In the genomic region with DNA sequence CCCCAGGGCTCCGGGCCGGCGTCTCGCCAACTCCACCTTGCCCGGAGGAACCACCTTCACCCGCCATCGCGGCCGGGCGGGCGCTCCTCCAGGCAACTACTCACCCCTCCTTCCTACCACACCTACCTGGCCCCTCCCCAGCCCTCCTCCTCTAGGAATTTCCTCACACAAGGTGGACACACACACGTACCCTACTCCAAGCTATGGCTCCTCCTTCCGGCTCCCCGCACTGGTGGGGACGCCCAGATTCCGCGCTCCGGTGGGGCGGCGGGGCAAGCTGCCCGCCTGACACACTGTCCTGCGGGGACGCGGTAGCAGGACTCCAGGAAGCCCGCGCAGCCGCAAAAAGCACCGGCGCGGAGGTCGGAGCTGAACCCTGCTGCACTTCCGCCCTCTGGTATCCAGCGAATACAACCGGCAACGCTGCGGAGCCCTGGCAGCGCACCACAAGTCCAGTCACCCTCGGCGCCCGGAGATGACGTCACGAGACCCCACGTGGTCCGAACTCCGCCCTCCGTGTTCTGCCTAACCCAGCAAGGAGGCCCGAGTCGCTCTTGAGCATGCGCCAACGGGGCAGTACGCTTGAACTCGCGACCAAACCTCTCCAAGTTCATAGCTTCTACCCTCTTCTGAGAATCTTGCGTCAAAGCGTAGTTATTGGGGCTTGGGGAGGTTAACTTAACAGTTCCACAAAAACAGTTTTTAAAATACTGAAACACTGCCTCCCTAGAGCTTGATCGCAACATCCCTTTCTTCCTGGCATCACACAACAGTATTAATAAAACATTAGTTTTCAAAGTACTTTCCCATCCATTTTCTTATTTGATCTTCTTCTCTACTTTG, we compare ENCODE assay signal across 1 cellular context.
A peak's percentile ranks its signal among the peaks of the same experiment; 100 is the strongest.
TF ChIP-seq lines count a peak whose summit lies in the region.

A gene (minus strand): TSS at position 425 of the 843 bp plus-strand sequence. CDS start 9,552 bp downstream, outside the sequence.

TF ChIP-seq in HEK293, 187 proteins besides CTCF, POLR2A, EP300 and RAD21 (continued from another document and continues in another):
- TF ChIP-seq, protein P1, sequence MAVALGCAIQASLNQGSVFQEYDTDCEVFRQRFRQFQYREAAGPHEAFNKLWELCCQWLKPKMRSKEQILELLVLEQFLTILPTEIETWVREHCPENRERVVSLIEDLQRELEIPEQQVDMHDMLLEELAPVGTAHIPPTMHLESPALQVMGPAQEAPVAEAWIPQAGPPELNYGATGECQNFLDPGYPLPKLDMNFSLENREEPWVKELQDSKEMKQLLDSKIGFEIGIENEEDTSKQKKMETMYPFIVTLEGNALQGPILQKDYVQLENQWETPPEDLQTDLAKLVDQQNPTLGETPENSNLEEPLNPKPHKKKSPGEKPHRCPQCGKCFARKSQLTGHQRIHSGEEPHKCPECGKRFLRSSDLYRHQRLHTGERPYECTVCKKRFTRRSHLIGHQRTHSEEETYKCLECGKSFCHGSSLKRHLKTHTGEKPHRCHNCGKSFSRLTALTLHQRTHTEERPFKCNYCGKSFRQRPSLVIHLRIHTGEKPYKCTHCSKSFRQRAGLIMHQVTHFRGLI (tag by site-specific recombination; IDR thresholded peaks at IDR 0.05) = peak; percentile 73
- no peak for TF ChIP-seq ZNF221 (tag by site-specific recombination; IDR thresholded peaks at IDR 0.05; ENCODE audit: borderline replicate concordance)
- TF ChIP-seq, protein P2, sequence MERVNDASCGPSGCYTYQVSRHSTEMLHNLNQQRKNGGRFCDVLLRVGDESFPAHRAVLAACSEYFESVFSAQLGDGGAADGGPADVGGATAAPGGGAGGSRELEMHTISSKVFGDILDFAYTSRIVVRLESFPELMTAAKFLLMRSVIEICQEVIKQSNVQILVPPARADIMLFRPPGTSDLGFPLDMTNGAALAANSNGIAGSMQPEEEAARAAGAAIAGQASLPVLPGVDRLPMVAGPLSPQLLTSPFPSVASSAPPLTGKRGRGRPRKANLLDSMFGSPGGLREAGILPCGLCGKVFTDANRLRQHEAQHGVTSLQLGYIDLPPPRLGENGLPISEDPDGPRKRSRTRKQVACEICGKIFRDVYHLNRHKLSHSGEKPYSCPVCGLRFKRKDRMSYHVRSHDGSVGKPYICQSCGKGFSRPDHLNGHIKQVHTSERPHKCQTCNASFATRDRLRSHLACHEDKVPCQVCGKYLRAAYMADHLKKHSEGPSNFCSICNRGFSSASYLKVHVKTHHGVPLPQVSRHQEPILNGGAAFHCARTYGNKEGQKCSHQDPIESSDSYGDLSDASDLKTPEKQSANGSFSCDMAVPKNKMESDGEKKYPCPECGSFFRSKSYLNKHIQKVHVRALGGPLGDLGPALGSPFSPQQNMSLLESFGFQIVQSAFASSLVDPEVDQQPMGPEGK (tag by site-specific recombination; IDR thresholded peaks at IDR 0.05) = peak; percentile 97
- TF ChIP-seq ZBTB17 (tag by site-specific recombination; IDR thresholded peaks at IDR 0.05) = peak; percentile 97
- TF ChIP-seq, protein P3, sequence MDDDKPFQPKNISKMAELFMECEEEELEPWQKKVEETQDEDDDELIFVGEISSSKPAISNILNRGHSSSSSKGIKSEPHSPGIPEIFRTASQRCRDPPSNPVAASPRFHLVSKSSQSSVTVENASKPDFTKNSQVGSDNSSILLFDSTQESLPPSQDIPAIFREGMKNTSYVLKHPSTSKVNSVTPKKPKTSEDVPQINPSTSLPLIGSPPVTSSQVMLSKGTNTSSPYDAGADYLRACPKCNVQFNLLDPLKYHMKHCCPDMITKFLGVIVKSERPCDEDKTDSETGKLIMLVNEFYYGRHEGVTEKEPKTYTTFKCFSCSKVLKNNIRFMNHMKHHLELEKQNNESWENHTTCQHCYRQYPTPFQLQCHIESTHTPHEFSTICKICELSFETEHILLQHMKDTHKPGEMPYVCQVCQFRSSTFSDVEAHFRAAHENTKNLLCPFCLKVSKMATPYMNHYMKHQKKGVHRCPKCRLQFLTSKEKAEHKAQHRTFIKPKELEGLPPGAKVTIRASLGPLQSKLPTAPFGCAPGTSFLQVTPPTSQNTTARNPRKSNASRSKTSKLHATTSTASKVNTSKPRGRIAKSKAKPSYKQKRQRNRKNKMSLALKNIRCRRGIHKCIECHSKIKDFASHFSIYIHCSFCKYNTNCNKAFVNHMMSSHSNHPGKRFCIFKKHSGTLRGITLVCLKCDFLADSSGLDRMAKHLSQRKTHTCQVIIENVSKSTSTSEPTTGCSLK (tag by site-specific recombination; IDR thresholded peaks at IDR 0.05) = no peak
- TF ChIP-seq ZNF560 (tag by site-specific recombination; IDR thresholded peaks at IDR 0.05; ENCODE audit: borderline replicate concordance) = no peak
- peak; percentile 90 for TF ChIP-seq ZNF501 (tag by site-specific recombination; IDR thresholded peaks at IDR 0.05)
- peak; percentile 96 for TF ChIP-seq ZNF335 (tag by site-specific recombination; conservative IDR thresholded peaks at IDR 0.05)
- no peak for TF ChIP-seq MEIS1 (CRISPR knock-in tag; IDR thresholded peaks at IDR 0.05; ENCODE audit: borderline replicate concordance)
- no peak for TF ChIP-seq ZNF670 (tag by site-specific recombination; IDR thresholded peaks at IDR 0.05; ENCODE audit: low read depth)
- no peak for TF ChIP-seq ZNF747 (tag by site-specific recombination; IDR thresholded peaks at IDR 0.05)
- no peak for TF ChIP-seq ZNF184 (tag by site-specific recombination; IDR thresholded peaks at IDR 0.05)
- no peak for TF ChIP-seq OVOL3 (tag by site-specific recombination; IDR thresholded peaks at IDR 0.05)
- TF ChIP-seq GLIS1 (tag by site-specific recombination; IDR thresholded peaks at IDR 0.05) = peak; percentile 96
- peak; percentile 94 for TF ChIP-seq ZNF121 (tag by site-specific recombination; IDR thresholded peaks at IDR 0.05)
- TF ChIP-seq, protein P4, sequence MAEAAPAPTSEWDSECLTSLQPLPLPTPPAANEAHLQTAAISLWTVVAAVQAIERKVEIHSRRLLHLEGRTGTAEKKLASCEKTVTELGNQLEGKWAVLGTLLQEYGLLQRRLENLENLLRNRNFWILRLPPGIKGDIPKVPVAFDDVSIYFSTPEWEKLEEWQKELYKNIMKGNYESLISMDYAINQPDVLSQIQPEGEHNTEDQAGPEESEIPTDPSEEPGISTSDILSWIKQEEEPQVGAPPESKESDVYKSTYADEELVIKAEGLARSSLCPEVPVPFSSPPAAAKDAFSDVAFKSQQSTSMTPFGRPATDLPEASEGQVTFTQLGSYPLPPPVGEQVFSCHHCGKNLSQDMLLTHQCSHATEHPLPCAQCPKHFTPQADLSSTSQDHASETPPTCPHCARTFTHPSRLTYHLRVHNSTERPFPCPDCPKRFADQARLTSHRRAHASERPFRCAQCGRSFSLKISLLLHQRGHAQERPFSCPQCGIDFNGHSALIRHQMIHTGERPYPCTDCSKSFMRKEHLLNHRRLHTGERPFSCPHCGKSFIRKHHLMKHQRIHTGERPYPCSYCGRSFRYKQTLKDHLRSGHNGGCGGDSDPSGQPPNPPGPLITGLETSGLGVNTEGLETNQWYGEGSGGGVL (tag by site-specific recombination; IDR thresholded peaks at IDR 0.05) = peak; percentile 39; the same call in 1 of the 2 replicates
- TF ChIP-seq BCL11B (tag by site-specific recombination; IDR thresholded peaks at IDR 0.05; ENCODE audit: low read depth) = 0 out of 2 replicates have a peak, but pooled peaks have one; percentile 26
- TF ChIP-seq, protein P5, sequence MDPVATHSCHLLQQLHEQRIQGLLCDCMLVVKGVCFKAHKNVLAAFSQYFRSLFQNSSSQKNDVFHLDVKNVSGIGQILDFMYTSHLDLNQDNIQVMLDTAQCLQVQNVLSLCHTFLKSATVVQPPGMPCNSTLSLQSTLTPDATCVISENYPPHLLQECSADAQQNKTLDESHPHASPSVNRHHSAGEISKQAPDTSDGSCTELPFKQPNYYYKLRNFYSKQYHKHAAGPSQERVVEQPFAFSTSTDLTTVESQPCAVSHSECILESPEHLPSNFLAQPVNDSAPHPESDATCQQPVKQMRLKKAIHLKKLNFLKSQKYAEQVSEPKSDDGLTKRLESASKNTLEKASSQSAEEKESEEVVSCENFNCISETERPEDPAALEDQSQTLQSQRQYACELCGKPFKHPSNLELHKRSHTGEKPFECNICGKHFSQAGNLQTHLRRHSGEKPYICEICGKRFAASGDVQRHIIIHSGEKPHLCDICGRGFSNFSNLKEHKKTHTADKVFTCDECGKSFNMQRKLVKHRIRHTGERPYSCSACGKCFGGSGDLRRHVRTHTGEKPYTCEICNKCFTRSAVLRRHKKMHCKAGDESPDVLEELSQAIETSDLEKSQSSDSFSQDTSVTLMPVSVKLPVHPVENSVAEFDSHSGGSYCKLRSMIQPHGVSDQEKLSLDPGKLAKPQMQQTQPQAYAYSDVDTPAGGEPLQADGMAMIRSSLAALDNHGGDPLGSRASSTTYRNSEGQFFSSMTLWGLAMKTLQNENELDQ (tag by site-specific recombination; IDR thresholded peaks at IDR 0.05; ENCODE audit: low read depth) = no peak
- peak; percentile 79 for TF ChIP-seq ZNF324 (tag by site-specific recombination; IDR thresholded peaks at IDR 0.05)
- TF ChIP-seq ZBTB1 (tag by site-specific recombination; IDR thresholded peaks at IDR 0.05) = no peak; the same call in 1 of the 2 replicates
- no peak for TF ChIP-seq ZNF202 (tag by site-specific recombination; IDR thresholded peaks at IDR 0.05; ENCODE audit: borderline replicate concordance)
- no peak for TF ChIP-seq PRDM1 (tag by site-specific recombination; IDR thresholded peaks at IDR 0.05)
- TF ChIP-seq ZNF341 (tag by site-specific recombination; IDR thresholded peaks at IDR 0.05; ENCODE audit: low read depth) = peak; percentile 69; the same call in 1 of the 2 replicates
- no peak for TF ChIP-seq HOXC10 (CRISPR knock-in tag; IDR thresholded peaks at IDR 0.05)
- peak; percentile 26; the same call in 1 of the 2 replicates for TF ChIP-seq GLI4 (tag by site-specific recombination; IDR thresholded peaks at IDR 0.05)
- TF ChIP-seq ZFP41 (tag by site-specific recombination; IDR thresholded peaks at IDR 0.05; ENCODE audit: borderline replicate concordance) = no peak
- TF ChIP-seq, protein P6, sequence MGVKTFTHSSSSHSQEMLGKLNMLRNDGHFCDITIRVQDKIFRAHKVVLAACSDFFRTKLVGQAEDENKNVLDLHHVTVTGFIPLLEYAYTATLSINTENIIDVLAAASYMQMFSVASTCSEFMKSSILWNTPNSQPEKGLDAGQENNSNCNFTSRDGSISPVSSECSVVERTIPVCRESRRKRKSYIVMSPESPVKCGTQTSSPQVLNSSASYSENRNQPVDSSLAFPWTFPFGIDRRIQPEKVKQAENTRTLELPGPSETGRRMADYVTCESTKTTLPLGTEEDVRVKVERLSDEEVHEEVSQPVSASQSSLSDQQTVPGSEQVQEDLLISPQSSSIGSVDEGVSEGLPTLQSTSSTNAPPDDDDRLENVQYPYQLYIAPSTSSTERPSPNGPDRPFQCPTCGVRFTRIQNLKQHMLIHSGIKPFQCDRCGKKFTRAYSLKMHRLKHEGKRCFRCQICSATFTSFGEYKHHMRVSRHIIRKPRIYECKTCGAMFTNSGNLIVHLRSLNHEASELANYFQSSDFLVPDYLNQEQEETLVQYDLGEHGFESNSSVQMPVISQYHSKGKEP (tag by site-specific recombination; IDR thresholded peaks at IDR 0.05) = peak; percentile 96
- no peak for TF ChIP-seq GLI2 (tag by site-specific recombination; IDR thresholded peaks at IDR 0.05; ENCODE audit: borderline replicate concordance, low read depth)
- TF ChIP-seq, protein P7, sequence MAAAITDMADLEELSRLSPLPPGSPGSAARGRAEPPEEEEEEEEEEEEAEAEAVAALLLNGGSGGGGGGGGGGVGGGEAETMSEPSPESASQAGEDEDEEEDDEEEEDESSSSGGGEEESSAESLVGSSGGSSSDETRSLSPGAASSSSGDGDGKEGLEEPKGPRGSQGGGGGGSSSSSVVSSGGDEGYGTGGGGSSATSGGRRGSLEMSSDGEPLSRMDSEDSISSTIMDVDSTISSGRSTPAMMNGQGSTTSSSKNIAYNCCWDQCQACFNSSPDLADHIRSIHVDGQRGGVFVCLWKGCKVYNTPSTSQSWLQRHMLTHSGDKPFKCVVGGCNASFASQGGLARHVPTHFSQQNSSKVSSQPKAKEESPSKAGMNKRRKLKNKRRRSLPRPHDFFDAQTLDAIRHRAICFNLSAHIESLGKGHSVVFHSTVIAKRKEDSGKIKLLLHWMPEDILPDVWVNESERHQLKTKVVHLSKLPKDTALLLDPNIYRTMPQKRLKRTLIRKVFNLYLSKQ (tag by site-specific recombination; IDR thresholded peaks at IDR 0.05; ENCODE audit: borderline replicate concordance) = peak; percentile 8; the same call in 1 of the 2 replicates
- TF ChIP-seq ZNF350 (tag by site-specific recombination; IDR thresholded peaks at IDR 0.05) = no peak
- peak; percentile 81 for TF ChIP-seq YY2 (tag by site-specific recombination; IDR thresholded peaks at IDR 0.05)
- peak; percentile 71; the same call in 1 of the 2 replicates for TF ChIP-seq YY1 (tag by site-specific recombination; IDR thresholded peaks at IDR 0.05)
- TF ChIP-seq ZNF830 (tag by site-specific recombination; IDR thresholded peaks at IDR 0.05; ENCODE audit: low read depth) = no peak
- TF ChIP-seq, protein P8, sequence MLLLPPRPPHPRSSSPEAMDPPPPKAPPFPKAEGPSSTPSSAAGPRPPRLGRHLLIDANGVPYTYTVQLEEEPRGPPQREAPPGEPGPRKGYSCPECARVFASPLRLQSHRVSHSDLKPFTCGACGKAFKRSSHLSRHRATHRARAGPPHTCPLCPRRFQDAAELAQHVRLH (tag by site-specific recombination; IDR thresholded peaks at IDR 0.05) = peak; percentile 93
- TF ChIP-seq, protein P9, sequence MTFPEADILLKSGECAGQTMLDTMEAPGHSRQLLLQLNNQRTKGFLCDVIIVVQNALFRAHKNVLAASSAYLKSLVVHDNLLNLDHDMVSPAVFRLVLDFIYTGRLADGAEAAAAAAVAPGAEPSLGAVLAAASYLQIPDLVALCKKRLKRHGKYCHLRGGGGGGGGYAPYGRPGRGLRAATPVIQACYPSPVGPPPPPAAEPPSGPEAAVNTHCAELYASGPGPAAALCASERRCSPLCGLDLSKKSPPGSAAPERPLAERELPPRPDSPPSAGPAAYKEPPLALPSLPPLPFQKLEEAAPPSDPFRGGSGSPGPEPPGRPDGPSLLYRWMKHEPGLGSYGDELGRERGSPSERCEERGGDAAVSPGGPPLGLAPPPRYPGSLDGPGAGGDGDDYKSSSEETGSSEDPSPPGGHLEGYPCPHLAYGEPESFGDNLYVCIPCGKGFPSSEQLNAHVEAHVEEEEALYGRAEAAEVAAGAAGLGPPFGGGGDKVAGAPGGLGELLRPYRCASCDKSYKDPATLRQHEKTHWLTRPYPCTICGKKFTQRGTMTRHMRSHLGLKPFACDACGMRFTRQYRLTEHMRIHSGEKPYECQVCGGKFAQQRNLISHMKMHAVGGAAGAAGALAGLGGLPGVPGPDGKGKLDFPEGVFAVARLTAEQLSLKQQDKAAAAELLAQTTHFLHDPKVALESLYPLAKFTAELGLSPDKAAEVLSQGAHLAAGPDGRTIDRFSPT (tag by site-specific recombination; IDR thresholded peaks at IDR 0.05) = peak; percentile 91
- TF ChIP-seq SCRT1 (tag by site-specific recombination; IDR thresholded peaks at IDR 0.05; ENCODE audit: borderline replicate concordance) = peak; percentile 69
- no peak for TF ChIP-seq ZNF354C (tag by site-specific recombination; IDR thresholded peaks at IDR 0.05; ENCODE audit: borderline replicate concordance, low read depth)
- TF ChIP-seq, protein P10, sequence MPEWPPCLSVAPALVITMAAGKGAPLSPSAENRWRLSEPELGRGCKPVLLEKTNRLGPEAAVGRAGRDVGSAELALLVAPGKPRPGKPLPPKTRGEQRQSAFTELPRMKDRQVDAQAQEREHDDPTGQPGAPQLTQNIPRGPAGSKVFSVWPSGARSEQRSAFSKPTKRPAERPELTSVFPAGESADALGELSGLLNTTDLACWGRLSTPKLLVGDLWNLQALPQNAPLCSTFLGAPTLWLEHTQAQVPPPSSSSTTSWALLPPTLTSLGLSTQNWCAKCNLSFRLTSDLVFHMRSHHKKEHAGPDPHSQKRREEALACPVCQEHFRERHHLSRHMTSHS (tag by site-specific recombination; IDR thresholded peaks at IDR 0.05) = no peak
